In the genomic region with DNA sequence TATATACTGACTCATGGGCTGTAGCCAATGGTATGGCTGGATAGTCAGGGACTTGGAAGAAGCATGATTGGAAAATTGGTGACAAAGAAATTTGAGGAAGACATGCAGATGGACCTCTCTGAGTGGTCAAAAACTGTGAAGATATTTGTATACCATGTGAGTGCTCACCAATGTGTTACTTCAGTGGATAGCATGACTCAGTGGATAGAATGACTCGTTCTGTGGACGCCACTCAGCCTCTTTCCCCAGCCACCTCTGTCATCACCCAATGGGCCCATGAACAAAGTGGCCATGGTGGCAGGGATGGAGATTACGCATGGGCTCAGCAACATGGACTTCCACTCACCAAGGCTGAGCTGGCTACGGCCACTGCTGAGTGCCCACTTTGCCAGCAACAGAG, we compare ENCODE assay signal across 8 cellular contexts. TPM values are rescaled to one million over a fixed set of nuclear protein-coding genes. Genes with fewer than 3 reads are reported as not detected.
A peak's percentile ranks its signal among the peaks of the same experiment; 100 is the strongest.
DNase-seq lines count a peak whose midpoint lies in the region; ATAC-seq and TF ChIP-seq lines count a peak whose summit lies in the region.
"Not testable (repeated sequence)": the region's sequence is repeated elsewhere in the genome, so short reads cannot be mapped to it uniquely, and the experiment has no call there.

No MANE protein-coding gene starts in this region.

- not testable (repeated sequence) for TF ChIP-seq CTCF in fibroblast of mammary gland (conservative IDR thresholded peaks at IDR 0.05; ENCODE audit: control insufficient read depth, insufficient read depth, low read depth, low read length)

- not testable (repeated sequence) for H3K27me3 Mint-ChIP-seq in activated CD4-positive, alpha-beta T cell treated with anti-CD3 and anti-CD28 coated beads for 36 hours; activated naive CD8-positive, alpha-beta T cell treated with anti-CD3 and anti-CD28 coated beads, Interleukin-2, amount 50 U/mL, for 24 hours; stimulated activated naive CD8-positive, alpha-beta T cell treated with anti-CD3 and anti-CD28 coated beads, Interleukin-15, amount 100 ng/mL, for 72 hours

- DNase-seq in EH (ENCODE audit: low read depth) (peak; percentile 16), HT1080 (ENCODE audit: low read depth) (peak; percentile 23), fibroblast of mammary gland (ENCODE audit: low read depth) (peak; percentile 46)
- DNase-seq in activated CD4-positive, alpha-beta T cell treated with anti-CD3 and anti-CD28 coated beads for 36 hours, result peak; percentile 39
- peak; percentile 51 for DNase-seq in activated CD8-positive, alpha-beta memory T cell treated with anti-CD3 and anti-CD28 coated beads, Interleukin-2, amount 50 U/mL, for 48 hours
- peak; percentile 19 for DNase-seq in activated naive CD8-positive, alpha-beta T cell treated with anti-CD3 and anti-CD28 coated beads, Interleukin-2, amount 50 U/mL, for 24 hours
- DNase-seq in stimulated activated CD4-positive, alpha-beta T cell treated with anti-CD3 and anti-CD28 coated beads, Interleukin-1b, Interleukin-23, amount 100 ng/mL, for 48 hours, result peak; percentile 18
- peak in 1 of 2 donors; percentile 18 for DNase-seq in stimulated activated naive CD8-positive, alpha-beta T cell treated with anti-CD3 and anti-CD28 coated beads, Interleukin-15, amount 100 ng/mL, for 72 hours

- not testable (repeated sequence) for H3K4me3 ChIP-seq in fibroblast of mammary gland (ENCODE audit: control insufficient read depth, low read depth, low read length)

- not testable (repeated sequence) for H3K9me3 Mint-ChIP-seq in activated CD4-positive, alpha-beta T cell treated with anti-CD3 and anti-CD28 coated beads for 36 hours (ENCODE audit: low read depth); activated naive CD8-positive, alpha-beta T cell treated with anti-CD3 and anti-CD28 coated beads, Interleukin-2, amount 50 U/mL, for 24 hours; stimulated activated naive CD8-positive, alpha-beta T cell treated with anti-CD3 and anti-CD28 coated beads, Interleukin-15, amount 100 ng/mL, for 72 hours

- CTCF ChIA-PET in activated CD4-positive, alpha-beta T cell treated with anti-CD3 and anti-CD28 coated beads for 36 hours (lab: Charles Lee), result interaction anchor here (1.1 kb wide), 1 partner anchor 8 kb away, joined by 3 read pairs; no protein-coding TSS in a partner anchor

- peak; percentile 81 for ATAC-seq in activated CD4-positive, alpha-beta T cell treated with anti-CD3 and anti-CD28 coated beads for 36 hours
- ATAC-seq in activated naive CD8-positive, alpha-beta T cell treated with anti-CD3 and anti-CD28 coated beads, Interleukin-2, amount 50 U/mL, for 24 hours, result peak; percentile 86
- ATAC-seq in stimulated activated naive CD8-positive, alpha-beta T cell treated with anti-CD3 and anti-CD28 coated beads, Interleukin-15, amount 100 ng/mL, for 72 hours, result peak; percentile 58

- not testable (repeated sequence) for H3K4me3 Mint-ChIP-seq in activated CD4-positive, alpha-beta T cell treated with anti-CD3 and anti-CD28 coated beads for 36 hours; activated naive CD8-positive, alpha-beta T cell treated with anti-CD3 and anti-CD28 coated beads, Interleukin-2, amount 50 U/mL, for 24 hours; stimulated activated naive CD8-positive, alpha-beta T cell treated with anti-CD3 and anti-CD28 coated beads, Interleukin-15, amount 100 ng/mL, for 72 hours

- POLR2A ChIA-PET in activated CD4-positive, alpha-beta T cell treated with anti-CD3 and anti-CD28 coated beads for 36 hours (lab: Charles Lee), result not testable (repeated sequence)

- H3K27ac Mint-ChIP-seq in activated CD4-positive, alpha-beta T cell treated with anti-CD3 and anti-CD28 coated beads for 36 hours; stimulated activated naive CD8-positive, alpha-beta T cell treated with anti-CD3 and anti-CD28 coated beads, Interleukin-15, amount 100 ng/mL, for 72 hours: not testable (repeated sequence)
- peak overlapping the region; percentile 50 for H3K27ac Mint-ChIP-seq in activated naive CD8-positive, alpha-beta T cell treated with anti-CD3 and anti-CD28 coated beads, Interleukin-2, amount 50 U/mL, for 24 hours

- intact Hi-C loops in activated CD4-positive, alpha-beta T cell treated with anti-CD3 and anti-CD28 coated beads for 36 hours (cut with DNase I, micrococcal nuclease), result not testable (repeated sequence)

- H3K4me1 Mint-ChIP-seq in activated CD4-positive, alpha-beta T cell treated with anti-CD3 and anti-CD28 coated beads for 36 hours, result not testable (repeated sequence)
- H3K4me1 Mint-ChIP-seq in activated naive CD8-positive, alpha-beta T cell treated with anti-CD3 and anti-CD28 coated beads, Interleukin-2, amount 50 U/mL, for 24 hours, result peaks cover 14% of the 10 kb centered on the region
- peaks cover 10% of the 10 kb centered on the region for H3K4me1 Mint-ChIP-seq in stimulated activated naive CD8-positive, alpha-beta T cell treated with anti-CD3 and anti-CD28 coated beads, Interleukin-15, amount 100 ng/mL, for 72 hours

- not testable (repeated sequence) for H3K36me3 Mint-ChIP-seq in activated CD4-positive, alpha-beta T cell treated with anti-CD3 and anti-CD28 coated beads for 36 hours (ENCODE audit: low read depth); activated naive CD8-positive, alpha-beta T cell treated with anti-CD3 and anti-CD28 coated beads, Interleukin-2, amount 50 U/mL, for 24 hours (ENCODE audit: low read depth)

RNA-seq across cellular contexts. Expression of gene FOXJ2, which starts 31.0 kb away (rescaled TPM):
- total RNA-seq in HT1080 (2014; rRNA removed; shearing (Covaris generic)), result 5.8 and 7.4 TPM in 2 replicates
- polyA plus RNA-seq in HT1080 (2015; cell fraction: cytosol; rRNA removed), result 7.5 and 8.9 TPM in 2 replicates
- polyA plus RNA-seq in HT1080 (2015; cell fraction: nucleus; rRNA removed), result 13.5 and 15.4 TPM in 2 replicates
- total RNA-seq in activated CD4-positive, alpha-beta T cell treated with anti-CD3 and anti-CD28 coated beads for 36 hours, result 10 to 100 TPM; 14.8 to 16.5 TPM
